31 cellular contexts compared by ENCODE assay signal in genomic region chr13:39536906-39537305, GRCh38.
DNase-seq lines count a peak whose midpoint lies in the region; ATAC-seq and TF ChIP-seq lines count a peak whose summit lies in the region.
"Had no signal": no experiment of that assay in that cellular context is flagged by ENCODE, and none has a peak within 500 bp of the region (broad histone marks: within the 10 kb centered on the region; RNA-seq: fewer than 3 reads in every experiment).

No MANE protein-coding gene starts in this region.

- peaks cover 4% of the 10 kb centered on the region for H3K27me3 Mint-ChIP-seq in GM23338 (ENCODE audit: insufficient read depth, low read depth, poor library complexity)

- H3K36me3 Mint-ChIP-seq in GM23338 (ENCODE audit: low read depth): no peaks in the 10 kb centered on the region; the same call in 2 of the 3 replicates
- H3K36me3 Mint-ChIP-seq: activated naive CD4-positive, alpha-beta T cell treated with anti-CD3 and anti-CD28 coated beads, Interleukin-2, amount 50 U/mL, for 72 hours; natural killer cell treated with Interleukin-12 subunit alpha and Interleukin-12 subunit beta and Interleukin-15 and Interleukin-18, amount 100 ng/mL, for 72 hours had no signal

- H3K27me3 ChIP-seq in foreskin keratinocyte: no peaks in the 10 kb centered on the region
- H3K27me3 ChIP-seq in GM23338 (ENCODE audit: insufficient read depth): no peaks in the 10 kb centered on the region
- H3K27me3 ChIP-seq: colonic mucosa, esophagus muscularis mucosa, heart left ventricle, suprapubic skin had no signal

- peaks cover 9% of the 10 kb centered on the region for H3K9me2 ChIP-seq in GM23338 (ENCODE audit: insufficient read depth)

- no peak overlapping the region for H3K27ac Mint-ChIP-seq in GM23338
- H3K27ac Mint-ChIP-seq: activated naive CD4-positive, alpha-beta T cell treated with anti-CD3 and anti-CD28 coated beads, Interleukin-2, amount 50 U/mL, for 72 hours; activated T-helper 2 cell treated with anti-CD3 and anti-CD28 coated beads, Interferon-gamma antibody, Interleukin-2, Interleukin-4, amounts not matched to agents 10 μg/mL and 5 μg/mL and 100 μg/mL, durations not matched to agents 14 hours and 24 hours and 36 hours; effector memory CD8-positive, alpha-beta T cell; natural killer cell treated with Interleukin-12 subunit alpha and Interleukin-12 subunit beta and Interleukin-15 and Interleukin-18, amount 100 ng/mL, for 72 hours had no signal

- H3K27ac ChIP-seq in foreskin keratinocyte (no peak overlapping the region), GM23338 (ENCODE audit: low read depth) (no peak overlapping the region)
- H3K27ac ChIP-seq: 22Rv1, cardiac muscle cell, colonic mucosa, esophagus muscularis mucosa, suprapubic skin, WERI-Rb-1 had no signal

- no peaks in the 10 kb centered on the region for H3K36me3 ChIP-seq in GM23338 (ENCODE audit: insufficient read depth)
- H3K36me3 ChIP-seq: cardiac muscle cell, colonic mucosa, esophagus muscularis mucosa, heart left ventricle, suprapubic skin, WERI-Rb-1 had no signal

- no peak overlapping the region for H2AFZ ChIP-seq in GM23338

- no peak overlapping the region for H3K4me2 ChIP-seq in GM23338

- ATAC-seq in foreskin keratinocyte (peak; percentile 77), GM19463 (IDR thresholded peaks at IDR 0.05; ENCODE audit: unreplicated experiment) (no peak), GM23338 (no peak)
- ATAC-seq: activated naive CD4-positive, alpha-beta T cell treated with anti-CD3 and anti-CD28 coated beads, Interleukin-2, amount 50 U/mL, for 72 hours; effector memory CD8-positive, alpha-beta T cell; natural killer cell treated with Interleukin-12 subunit alpha and Interleukin-12 subunit beta and Interleukin-15 and Interleukin-18, amount 100 ng/mL, for 72 hours had no signal

- H3K79me2 ChIP-seq in GM23338 (replicated peaks; ENCODE audit: insufficient read depth): no peaks in the 10 kb centered on the region

- H4K20me1 ChIP-seq in GM23338 (replicated peaks; ENCODE audit: insufficient read depth): no peaks in the 10 kb centered on the region

- H3K4me3 Mint-ChIP-seq in GM23338: no peak overlapping the region
- H3K4me3 Mint-ChIP-seq: effector memory CD8-positive, alpha-beta T cell; natural killer cell treated with Interleukin-12 subunit alpha and Interleukin-12 subunit beta and Interleukin-15 and Interleukin-18, amount 100 ng/mL, for 72 hours had no signal

- no peaks in the 10 kb centered on the region for H3F3A ChIP-seq in GM23338 (replicated peaks; ENCODE audit: low read depth)

- peaks cover 8% of the 10 kb centered on the region; the same call in 1 of the 3 replicates for H3K4me1 Mint-ChIP-seq in GM23338

- TF ChIP-seq CTCF in foreskin keratinocyte (conservative IDR thresholded peaks at IDR 0.05) (no peak), GM23338 (conservative IDR thresholded peaks at IDR 0.05; ENCODE audit: low read depth in 2 of 2) (no peak)

- no peak overlapping the region for H3K4me3 ChIP-seq in GM23338
- H3K4me3 ChIP-seq: cardiac muscle cell, colonic mucosa, esophagus muscularis mucosa, heart left ventricle, lung, suprapubic skin had no signal

- H3K4me1 ChIP-seq in foreskin keratinocyte: peaks cover 9% of the 10 kb centered on the region
- no peaks in the 10 kb centered on the region for H3K4me1 ChIP-seq in GM23338 (ENCODE audit: insufficient read depth)
- H3K4me1 ChIP-seq: colonic mucosa had no signal

- in situ Hi-C loops in KBM-7 (cut with MboI; ENCODE audit: low pct_unique_long_range_greater_than_20kb, low sequenced_read_pairs): no loop called here

- no peaks in the 10 kb centered on the region for H3K9me3 Mint-ChIP-seq in GM23338
- H3K9me3 Mint-ChIP-seq: activated naive CD4-positive, alpha-beta T cell treated with anti-CD3 and anti-CD28 coated beads, Interleukin-2, amount 50 U/mL, for 72 hours; activated T-helper 2 cell treated with anti-CD3 and anti-CD28 coated beads, Interferon-gamma antibody, Interleukin-2, Interleukin-4, amounts not matched to agents 10 μg/mL and 5 μg/mL and 100 μg/mL, durations not matched to agents 14 hours and 24 hours and 36 hours; effector memory CD8-positive, alpha-beta T cell had no signal

- DNase-seq in NCI-H1092 treated with DMSO at 0.1 percent for 48 hours (lab: John Stamatoyannopoulos, UW) (peak; percentile 45), NCI-H1092 (lab: John Stamatoyannopoulos, UW) (no peak), RPMI7951 (ENCODE audit: low read depth) (peak; percentile 57), foreskin keratinocyte (peak; percentile 32 to 68), renal cortical epithelial cell (ENCODE audit: low read depth) (peak; percentile 32), KBM-7 (no peak), GM23338 (ENCODE audit: low spot score) (no peak)
- DNase-seq: activated CD4-positive, alpha-beta T cell treated with anti-CD3 and anti-CD28 coated beads for 4 hours; amygdala; colonic mucosa; COR-L47; effector memory CD8-positive, alpha-beta T cell; foreskin melanocyte; GF-D8; NCI-H1048; NCI-H774; RPMI8226; small intestine; stimulated activated naive CD4-positive, alpha-beta T cell; T1000; WERI-Rb-1 had no signal

TF ChIP-seq in GM23338, 12 proteins besides CTCF, POLR2A, EP300 and RAD21 (continues in another document):
- TF ChIP-seq POLR2AphosphoS5 (IDR thresholded peaks at IDR 0.05; ENCODE audit: low read depth): no peak
- no peak for TF ChIP-seq EZH2 (IDR thresholded peaks at IDR 0.05; ENCODE audit: low read depth, unreplicated experiment)
- TF ChIP-seq ZNF114 (CRISPR knock-in tag; IDR thresholded peaks at IDR 0.05): no peak
- TF ChIP-seq JUNB (IDR thresholded peaks at IDR 0.05; ENCODE audit: unreplicated experiment): no peak
- no peak for TF ChIP-seq CREB1 (CRISPR knock-in tag; IDR thresholded peaks at IDR 0.05; ENCODE audit: low read depth)
- no peak for TF ChIP-seq ZNF462 (CRISPR knock-in tag; IDR thresholded peaks at IDR 0.05)
- TF ChIP-seq NANOG (IDR thresholded peaks at IDR 0.05; ENCODE audit: borderline replicate concordance): no peak
- TF ChIP-seq ZNF331 (CRISPR knock-in tag; IDR thresholded peaks at IDR 0.05; ENCODE audit: low read depth): no peak

Comparison
In these comparisons a context has a peak if more than half of its experiments do, and no peak if none do; other contexts are left out.
1. DNase-seq: peak in NCI-H1092 treated with DMSO at 0.1 percent for 48 hours (single experiment), RPMI7951 (single experiment), foreskin keratinocyte (2 of 2) and renal cortical epithelial cell (single experiment); none in NCI-H1092 (single experiment), KBM-7 (single experiment) and GM23338 (single experiment).